In genomic region chr6:26087284-26088115, GRCh38 we compare ENCODE assay signal across 8 cellular contexts.
DNase-seq lines count a peak whose midpoint lies in the region; ATAC-seq, FAIRE-seq and TF ChIP-seq lines count a peak whose summit lies in the region.

Gene HFE, plus strand, starts transcription at chr6:26087429. Its CDS starts 12 bp downstream, at chr6:26087441.

- peaks cover 7% of the 10 kb centered on the region for H3K27me3 Mint-ChIP-seq in T-helper 2 cell treated with Interferon-gamma antibody and Interleukin-4, amounts not matched to agents 5 μg/mL and 100 μg/mL, for 36 hours (ENCODE audit: low read depth)

- H3K9me3 Mint-ChIP-seq in T-helper 2 cell treated with Interferon-gamma antibody and Interleukin-4, amounts not matched to agents 5 μg/mL and 100 μg/mL, for 36 hours = no peaks in the 10 kb centered on the region

- H3K4me3 Mint-ChIP-seq in T-helper 2 cell treated with Interferon-gamma antibody and Interleukin-4, amounts not matched to agents 5 μg/mL and 100 μg/mL, for 36 hours = peak within 1 kb of the TSS; percentile 80

- DNase-seq in AG09309 (ENCODE audit: low read depth) (no peak), H54 (ENCODE audit: insufficient read length, low spot score) (peak; percentile 46), islet precursor cell (peak; percentile 71), RPMI8226 (no peak)
- peak; percentile 23 for DNase-seq in T-helper 2 cell treated with Interferon-gamma antibody and Interleukin-4, amounts not matched to agents 5 μg/mL and 100 μg/mL, for 36 hours (ENCODE audit: low spot score)
- peak; percentile 33 for DNase-seq in central memory CD4-positive, alpha-beta T cell

- H3K4me1 Mint-ChIP-seq in T-helper 2 cell treated with Interferon-gamma antibody and Interleukin-4, amounts not matched to agents 5 μg/mL and 100 μg/mL, for 36 hours (ENCODE audit: low read depth) = peaks cover 30% of the 10 kb centered on the region

- H3K4me3 ChIP-seq in AG09309 (ENCODE audit: control insufficient read depth, low read depth, low read length) = peak within 1 kb of the TSS; percentile 76
- H3K4me3 ChIP-seq in skin epidermis = peak within 1 kb of the TSS; percentile 51 to 83 (median 59)

- H3K36me3 Mint-ChIP-seq in T-helper 2 cell treated with Interferon-gamma antibody and Interleukin-4, amounts not matched to agents 5 μg/mL and 100 μg/mL, for 36 hours (ENCODE audit: low read depth) = no peaks in the 10 kb centered on the region

- peak within 1 kb of the TSS; percentile 51 to 95 (median 85) for H3K27ac ChIP-seq in skin epidermis

- H3K27ac Mint-ChIP-seq in T-helper 2 cell treated with Interferon-gamma antibody and Interleukin-4, amounts not matched to agents 5 μg/mL and 100 μg/mL, for 36 hours = peak within 1 kb of the TSS; percentile 41

- peak; percentile 10 for TF ChIP-seq CTCF in AG09309 (IDR thresholded peaks at IDR 0.05; ENCODE audit: control insufficient read depth, insufficient read depth, low read depth, low read length, missing control alignments)

- FAIRE-seq in H54 (lab: Jason Lieb, UNC) = peak; percentile 52

- ATAC-seq in GM21447 (IDR thresholded peaks at IDR 0.05; ENCODE audit: unreplicated experiment) = no peak

- TF ChIP-seq POLR2A in H54 (IDR thresholded peaks at IDR 0.05; ENCODE audit: low read depth, low read length) = no peak; the same call in 1 of the 2 replicates

Comparison
In these comparisons a context has a peak if more than half of its experiments do, and no peak if none do; other contexts are left out.
1. DNase-seq: peak in H54 (single experiment), T-helper 2 cell treated with Interferon-gamma antibody and Interleukin-4, amounts not matched to agents 5 μg/mL and 100 μg/mL, for 36 hours (single experiment), central memory CD4-positive, alpha-beta T cell (single experiment) and islet precursor cell (single experiment); none in AG09309 (single experiment) and RPMI8226 (single experiment).